Comparison of ENCODE assay signal across 1 cellular context in the genomic region with DNA sequence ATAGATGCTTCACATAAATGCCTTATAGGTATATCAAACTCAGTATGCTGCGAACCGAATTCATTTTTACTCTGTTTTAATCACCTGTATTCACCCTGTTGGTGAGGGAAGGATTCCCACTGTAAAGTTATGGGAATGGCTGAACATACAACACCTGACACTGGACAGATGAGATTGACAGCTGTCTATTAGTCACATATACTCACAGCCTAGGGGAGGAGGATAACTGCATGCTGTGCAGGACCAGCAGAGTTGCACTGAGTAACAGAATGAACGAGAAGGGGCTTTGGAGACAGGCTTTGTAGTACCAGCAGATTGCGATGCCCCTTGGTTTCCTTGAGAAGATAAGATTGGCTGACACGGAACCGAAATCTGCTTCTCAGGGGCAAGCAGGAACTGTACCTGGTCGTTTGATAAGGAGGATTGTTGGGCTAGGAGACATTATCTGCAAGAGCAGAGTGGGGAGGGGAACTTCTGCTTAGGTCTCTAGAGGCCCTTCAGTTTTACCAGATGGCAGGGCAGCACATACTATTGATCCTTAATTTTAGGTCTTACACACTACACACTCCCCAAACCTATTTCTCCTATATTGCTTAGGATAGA.
TF ChIP-seq lines count a peak whose summit lies in the region.

No MANE protein-coding gene starts in this region.

TF ChIP-seq in H1, 55 proteins besides CTCF, POLR2A, EP300 and RAD21:
- TF ChIP-seq ASH2L (IDR thresholded peaks at IDR 0.05; ENCODE audit: low read length) (no peak), SP4 (IDR thresholded peaks at IDR 0.05; ENCODE audit: low read length) (no peak), SIX5 (IDR thresholded peaks at IDR 0.05; ENCODE audit: low read depth, low read length) (no peak), RNF2 (IDR thresholded peaks at IDR 0.05; ENCODE audit: borderline replicate concordance, low read depth, low read length, missing control alignments, poor library complexity, severe bottlenecking) (no peak), PHF8 (conservative IDR thresholded peaks at IDR 0.05; ENCODE audit: low read depth, low read length) (no peak), YY1 (IDR thresholded peaks at IDR 0.05; ENCODE audit: low read depth, low read length) (no peak), SP2 (IDR thresholded peaks at IDR 0.05; ENCODE audit: low read length) (no peak), FOSL1 (IDR thresholded peaks at IDR 0.05; ENCODE audit: insufficient read depth, low read depth, low read length) (no peak), BACH1 (IDR thresholded peaks at IDR 0.05; ENCODE audit: low read length) (no peak), TEAD4 (IDR thresholded peaks at IDR 0.05; ENCODE audit: low read depth, low read length) (no peak), SP1 (IDR thresholded peaks at IDR 0.05; ENCODE audit: low read depth, low read length) (no peak), EZH2 (IDR thresholded peaks at IDR 0.05; ENCODE audit: low read depth, low read length, severe bottlenecking) (no peak), TCF12 (IDR thresholded peaks at IDR 0.05; ENCODE audit: low read depth, low read length) (no peak), TAF7 (optimal IDR thresholded peaks at IDR 0.05; ENCODE audit: borderline replicate concordance, low read depth, low read length) (no peak), TAF1 (IDR thresholded peaks at IDR 0.05; ENCODE audit: low read depth, low read length) (no peak), TBP (IDR thresholded peaks at IDR 0.05; ENCODE audit: low read depth, low read length) (no peak), HDAC2 (IDR thresholded peaks at IDR 0.05; ENCODE audit: borderline replicate concordance in 1 of 2, low read depth in 2 of 2, low read length in 2 of 2) (no peak), GTF2F1 (IDR thresholded peaks at IDR 0.05; ENCODE audit: borderline replicate concordance, low read depth, low read length) (no peak)
- TF ChIP-seq, protein P1, sequence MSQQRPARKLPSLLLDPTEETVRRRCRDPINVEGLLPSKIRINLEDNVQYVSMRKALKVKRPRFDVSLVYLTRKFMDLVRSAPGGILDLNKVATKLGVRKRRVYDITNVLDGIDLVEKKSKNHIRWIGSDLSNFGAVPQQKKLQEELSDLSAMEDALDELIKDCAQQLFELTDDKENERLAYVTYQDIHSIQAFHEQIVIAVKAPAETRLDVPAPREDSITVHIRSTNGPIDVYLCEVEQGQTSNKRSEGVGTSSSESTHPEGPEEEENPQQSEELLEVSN (IDR thresholded peaks at IDR 0.05), result no peak
- TF ChIP-seq, protein P2, sequence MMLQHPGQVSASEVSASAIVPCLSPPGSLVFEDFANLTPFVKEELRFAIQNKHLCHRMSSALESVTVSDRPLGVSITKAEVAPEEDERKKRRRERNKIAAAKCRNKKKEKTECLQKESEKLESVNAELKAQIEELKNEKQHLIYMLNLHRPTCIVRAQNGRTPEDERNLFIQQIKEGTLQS (IDR thresholded peaks at IDR 0.05; ENCODE audit: insufficient read depth, low read depth, low read length), result no peak
